In genomic region chr2:188726561-188727247, GRCh38 we compare ENCODE assay signal across 31 cellular contexts.
DNase-seq lines count a peak whose midpoint lies in the region; ATAC-seq and TF ChIP-seq lines count a peak whose summit lies in the region.
"Had no signal": no experiment of that assay in that cellular context is flagged by ENCODE, and none has a peak within 500 bp of the region (broad histone marks: within the 10 kb centered on the region; RNA-seq: fewer than 3 reads in every experiment).

No MANE protein-coding gene starts in this region.

- no peaks in the 10 kb centered on the region for H3K4me1 ChIP-seq in smooth muscle cell (ENCODE audit: low read depth)
- no peaks in the 10 kb centered on the region for H3K4me1 ChIP-seq in endodermal cell (ENCODE audit: control insufficient read depth, insufficient read depth, low read length)
- H3K4me1 ChIP-seq: esophagus muscularis mucosa, parathyroid adenoma, upper lobe of left lung had no signal

- no peak for ATAC-seq in left lobe of liver
- ATAC-seq: effector memory CD8-positive, alpha-beta T cell; left cardiac atrium; Panc1; T-cell had no signal

- peak overlapping the region; percentile 32 for H3K4me2 ChIP-seq in smooth muscle cell

- H3K27ac ChIP-seq in smooth muscle cell (ENCODE audit: low read depth) (peak overlapping the region; percentile 21), endodermal cell (ENCODE audit: low read depth, low read length) (no peak overlapping the region)
- H3K27ac ChIP-seq: 22Rv1, C4-2B, cardiac muscle cell, coronary artery, esophagus muscularis mucosa, parathyroid adenoma, suprapubic skin, upper lobe of left lung had no signal

- H3K27me3 ChIP-seq in smooth muscle cell (ENCODE audit: low read depth) (no peaks in the 10 kb centered on the region), endodermal cell (ENCODE audit: control insufficient read depth, insufficient read depth, low read length, poor library complexity, severe bottlenecking) (no peaks in the 10 kb centered on the region)
- H3K27me3 ChIP-seq: cardiac muscle cell, esophagus muscularis mucosa, suprapubic skin, upper lobe of left lung had no signal

- H3K4me3 ChIP-seq in astrocyte of the cerebellum (ENCODE audit: low read depth, low read length) (no peak overlapping the region), smooth muscle cell (no peak overlapping the region), endodermal cell (ENCODE audit: low read length) (no peak overlapping the region)
- H3K4me3 ChIP-seq: cardiac muscle cell, coronary artery, esophagus muscularis mucosa, skin epidermis, suprapubic skin, upper lobe of left lung had no signal

- in situ Hi-C loops in astrocyte of the cerebellum (cut with HindIII; ENCODE audit: low sequenced_read_pairs), result no loop called here

- no peak overlapping the region for H3K9ac ChIP-seq in smooth muscle cell (ENCODE audit: low read depth)
- H3K9ac ChIP-seq in endodermal cell (ENCODE audit: extremely low read depth, low read length, poor library complexity, severe bottlenecking), result no peak overlapping the region
- H3K9ac ChIP-seq: parathyroid adenoma had no signal

- no peak overlapping the region for H3K27ac Mint-ChIP-seq in endodermal cell
- H3K27ac Mint-ChIP-seq: activated CD4-positive, alpha-beta T cell treated with anti-CD3 and anti-CD28 coated beads, Interleukin-2, amount 10 ng/mL, durations not matched to agents 7 days and 5 days; activated naive CD4-positive, alpha-beta T cell treated with anti-CD3 and anti-CD28 coated beads, Interleukin-2, amount 50 U/mL, for 24 hours; effector memory CD8-positive, alpha-beta T cell; T-cell had no signal

- no peak overlapping the region for H3K4me3 Mint-ChIP-seq in endodermal cell
- H3K4me3 Mint-ChIP-seq: activated CD4-positive, alpha-beta T cell treated with anti-CD3 and anti-CD28 coated beads, Interleukin-2, amount 10 ng/mL, durations not matched to agents 7 days and 5 days; activated naive CD4-positive, alpha-beta T cell treated with anti-CD3 and anti-CD28 coated beads, Interleukin-2, amount 50 U/mL, for 24 hours; effector memory CD8-positive, alpha-beta T cell; T-cell had no signal

- H3K36me3 Mint-ChIP-seq in endodermal cell (ENCODE audit: low read depth), result no peaks in the 10 kb centered on the region
- H3K36me3 Mint-ChIP-seq: activated naive CD4-positive, alpha-beta T cell treated with anti-CD3 and anti-CD28 coated beads, Interleukin-2, amount 50 U/mL, for 24 hours; T-cell had no signal

- DNase-seq in NCI-H510A treated with DMSO at 0.1 percent for 48 hours (lab: John Stamatoyannopoulos, UW), result peak; percentile 10
- no peak for DNase-seq in NCI-H510A (lab: John Stamatoyannopoulos, UW)
- DNase-seq in astrocyte of the cerebellum (ENCODE audit: low read depth), result peak; percentile 39
- DNase-seq in fibroblast of peridontal ligament (ENCODE audit: extremely low read depth), result peak; percentile 50
- DNase-seq in smooth muscle cell (lab: John Stamatoyannopoulos, UW; ENCODE audit: unreplicated experiment), result no peak
- no peak for DNase-seq in left lobe of liver (ENCODE audit: low spot score)
- DNase-seq in endodermal cell, result no peak
- DNase-seq in AG08395 (ENCODE audit: low spot score), result no peak
- DNase-seq: activated CD4-positive, alpha-beta T cell treated with anti-CD3 and anti-CD28 coated beads, Interleukin-2, amount 10 ng/mL, durations not matched to agents 7 days and 5 days; amniotic stem cell; COR-L47; effector memory CD8-positive, alpha-beta T cell; GOT3; hypothalamus; KG1; left cardiac atrium; NCI-H2029; retina; stimulated activated naive CD4-positive, alpha-beta T cell; T-cell; upper lobe of left lung had no signal

- no peaks in the 10 kb centered on the region for H4K20me1 ChIP-seq in smooth muscle cell (ENCODE audit: low read depth)

- TF ChIP-seq CTCF in astrocyte of the cerebellum (IDR thresholded peaks at IDR 0.05; ENCODE audit: low read depth, low read length, missing control alignments), result no peak
- no peak for TF ChIP-seq CTCF in smooth muscle cell (IDR thresholded peaks at IDR 0.05; ENCODE audit: borderline replicate concordance, insufficient read depth, poor library complexity, severe bottlenecking)
- no peak for TF ChIP-seq CTCF in endodermal cell (conservative IDR thresholded peaks at IDR 0.05)

- no peaks in the 10 kb centered on the region for H3K79me2 ChIP-seq in smooth muscle cell (ENCODE audit: low read depth)
- H3K79me2 ChIP-seq: parathyroid adenoma had no signal

- no peaks in the 10 kb centered on the region for H3F3A ChIP-seq in smooth muscle cell (ENCODE audit: low read depth)

- peak overlapping the region; percentile 34 for H2AFZ ChIP-seq in smooth muscle cell (ENCODE audit: low read depth)
- H2AFZ ChIP-seq: parathyroid adenoma had no signal

- WGBS in smooth muscle cell (ENCODE audit: low lambda C conversion rate), result 86% methylated on average over 4 of the region's 4 CpGs
- 86 to 100% methylated on average over 1 to 3 of the region's 4 CpGs for WGBS in endodermal cell (ENCODE audit: insufficient coverage in 1 of 2, insufficient read length in 1 of 2), 2 experiments

- H3K36me3 ChIP-seq in smooth muscle cell (ENCODE audit: low read depth) (no peaks in the 10 kb centered on the region), endodermal cell (ENCODE audit: control insufficient read depth, insufficient read depth, low read length) (no peaks in the 10 kb centered on the region)
- H3K36me3 ChIP-seq: cardiac muscle cell, esophagus muscularis mucosa, suprapubic skin, upper lobe of left lung had no signal

- no peaks in the 10 kb centered on the region for H3K27me3 Mint-ChIP-seq in endodermal cell (ENCODE audit: insufficient read depth)
- H3K27me3 Mint-ChIP-seq: activated CD4-positive, alpha-beta T cell treated with anti-CD3 and anti-CD28 coated beads, Interleukin-2, amount 10 ng/mL, durations not matched to agents 7 days and 5 days; activated naive CD4-positive, alpha-beta T cell treated with anti-CD3 and anti-CD28 coated beads, Interleukin-2, amount 50 U/mL, for 24 hours; effector memory CD8-positive, alpha-beta T cell; T-cell had no signal

- H3K9me3 ChIP-seq in smooth muscle cell (replicated peaks; ENCODE audit: low read depth) (no peaks in the 10 kb centered on the region), endodermal cell (ENCODE audit: control insufficient read depth, low read length) (no peaks in the 10 kb centered on the region)
- H3K9me3 ChIP-seq: esophagus muscularis mucosa, suprapubic skin, upper lobe of left lung had no signal

- peaks cover under 1% of the 10 kb centered on the region for H3K4me1 Mint-ChIP-seq in endodermal cell
- H3K4me1 Mint-ChIP-seq: activated CD4-positive, alpha-beta T cell treated with anti-CD3 and anti-CD28 coated beads, Interleukin-2, amount 10 ng/mL, durations not matched to agents 7 days and 5 days; activated naive CD4-positive, alpha-beta T cell treated with anti-CD3 and anti-CD28 coated beads, Interleukin-2, amount 50 U/mL, for 24 hours; T-cell had no signal

- H3K9me3 Mint-ChIP-seq in endodermal cell, result no peaks in the 10 kb centered on the region
- H3K9me3 Mint-ChIP-seq: activated CD4-positive, alpha-beta T cell treated with anti-CD3 and anti-CD28 coated beads, Interleukin-2, amount 10 ng/mL, durations not matched to agents 7 days and 5 days; activated naive CD4-positive, alpha-beta T cell treated with anti-CD3 and anti-CD28 coated beads, Interleukin-2, amount 50 U/mL, for 24 hours; T-cell had no signal

Comparison
In these comparisons a context has a peak if more than half of its experiments do, and no peak if none do; other contexts are left out.
1. DNase-seq: peak in NCI-H510A treated with DMSO at 0.1 percent for 48 hours (single experiment), astrocyte of the cerebellum (single experiment) and fibroblast of peridontal ligament (single experiment); none in NCI-H510A (single experiment), smooth muscle cell (single experiment), left lobe of liver (single experiment), endodermal cell (single experiment) and AG08395 (single experiment).